31 cellular contexts compared by ENCODE assay signal in the genomic region with DNA sequence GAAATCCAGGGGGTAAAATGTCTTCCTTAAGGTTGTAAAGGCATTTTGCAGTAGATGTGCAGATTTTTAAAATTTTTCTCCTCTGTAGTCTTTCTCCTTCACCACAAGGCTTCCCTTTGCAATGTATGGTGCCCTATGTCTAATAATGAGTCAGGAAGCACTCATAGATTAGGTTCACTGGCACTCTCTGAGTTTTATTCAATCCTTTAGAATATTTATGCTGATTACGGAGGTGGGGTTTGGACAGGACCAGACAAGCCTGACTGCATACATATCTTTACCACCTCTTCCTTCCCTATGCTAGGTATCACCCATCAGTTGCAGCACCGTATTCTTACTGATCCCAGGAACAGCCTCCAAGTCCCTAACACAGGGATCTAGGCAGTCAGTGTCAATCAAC.
"Had no signal": no experiment of that assay in that cellular context is flagged by ENCODE, and none has a peak within 500 bp of the region (broad histone marks: within the 10 kb centered on the region; RNA-seq: fewer than 3 reads in every experiment).

No MANE protein-coding gene starts in this region.

- H3K36me3 ChIP-seq: Peyer's patch had no signal

- H3K9me3 Mint-ChIP-seq: activated B cell treated with CpG ODN at 0.5 μM for 24 hours; activated CD4-positive, alpha-beta T cell treated with anti-CD3 and anti-CD28 coated beads, Interleukin-2, amount 10 ng/mL, durations not matched to agents 24 days and 14 days; activated naive CD4-positive, alpha-beta T cell treated with anti-CD3 and anti-CD28 coated beads, Interleukin-2, amount 50 U/mL, for 24 hours; activated T-cell treated with anti-CD3 and anti-CD28 coated beads, Interleukin-2, amount 50 U/mL, for 24 hours; activated T-helper 1 cell treated with anti-CD3 and anti-CD28 coated beads, Interleukin-12 subunit alpha, Interleukin-12 subunit beta, Interleukin-2, Interleukin-4 antibody, amounts not matched to agents 30 ng/mL and 10 ng/mL and 1 ng/mL, durations not matched to agents 14 hours and 24 hours and 36 hours; central memory CD8-positive, alpha-beta T cell; IgD-negative memory B cell; T-cell had no signal

- H3K27ac Mint-ChIP-seq: activated B cell treated with CpG ODN at 0.5 μM for 24 hours; activated CD4-positive, alpha-beta T cell treated with anti-CD3 and anti-CD28 coated beads, Interleukin-2, amount 10 ng/mL, durations not matched to agents 24 days and 14 days; activated CD8-positive, alpha-beta memory T cell treated with anti-CD3 and anti-CD28 coated beads, Interleukin-2, amount 10 ng/mL, durations not matched to agents 7 days and 5 days; activated naive CD4-positive, alpha-beta T cell treated with anti-CD3 and anti-CD28 coated beads, Interleukin-2, amount 50 U/mL, for 24 hours; activated T-cell treated with anti-CD3 and anti-CD28 coated beads, Interleukin-2, amount 50 U/mL, for 24 hours; activated T-helper 1 cell treated with anti-CD3 and anti-CD28 coated beads, Interleukin-12 subunit alpha, Interleukin-12 subunit beta, Interleukin-2, Interleukin-4 antibody, amounts not matched to agents 30 ng/mL and 10 ng/mL and 1 ng/mL, durations not matched to agents 14 hours and 24 hours and 36 hours; IgD-negative memory B cell; T-cell had no signal

- H3K4me1 Mint-ChIP-seq: activated B cell treated with CpG ODN at 0.5 μM for 24 hours; activated CD4-positive, alpha-beta T cell treated with anti-CD3 and anti-CD28 coated beads, Interleukin-2, amount 10 ng/mL, durations not matched to agents 24 days and 14 days; activated CD8-positive, alpha-beta memory T cell treated with anti-CD3 and anti-CD28 coated beads, Interleukin-2, amount 10 ng/mL, durations not matched to agents 7 days and 5 days; activated naive CD4-positive, alpha-beta T cell treated with anti-CD3 and anti-CD28 coated beads, Interleukin-2, amount 50 U/mL, for 24 hours; central memory CD8-positive, alpha-beta T cell; IgD-negative memory B cell; T-cell had no signal

- H3K4me1 ChIP-seq: Peyer's patch had no signal

- ATAC-seq: activated CD8-positive, alpha-beta memory T cell treated with anti-CD3 and anti-CD28 coated beads, Interleukin-2, amount 10 ng/mL, durations not matched to agents 7 days and 5 days; T-cell had no signal

- H3K4me3 Mint-ChIP-seq: activated B cell treated with CpG ODN at 0.5 μM for 24 hours; activated CD4-positive, alpha-beta T cell treated with anti-CD3 and anti-CD28 coated beads, Interleukin-2, amount 10 ng/mL, durations not matched to agents 24 days and 14 days; activated CD8-positive, alpha-beta memory T cell treated with anti-CD3 and anti-CD28 coated beads, Interleukin-2, amount 10 ng/mL, durations not matched to agents 7 days and 5 days; activated naive CD4-positive, alpha-beta T cell treated with anti-CD3 and anti-CD28 coated beads, Interleukin-2, amount 50 U/mL, for 24 hours; activated T-cell treated with anti-CD3 and anti-CD28 coated beads, Interleukin-2, amount 50 U/mL, for 24 hours; activated T-helper 1 cell treated with anti-CD3 and anti-CD28 coated beads, Interleukin-12 subunit alpha, Interleukin-12 subunit beta, Interleukin-2, Interleukin-4 antibody, amounts not matched to agents 30 ng/mL and 10 ng/mL and 1 ng/mL, durations not matched to agents 14 hours and 24 hours and 36 hours; central memory CD8-positive, alpha-beta T cell; IgD-negative memory B cell; T-cell had no signal

- H3K27ac ChIP-seq: Peyer's patch had no signal

- H3K36me3 Mint-ChIP-seq: activated CD8-positive, alpha-beta memory T cell treated with anti-CD3 and anti-CD28 coated beads, Interleukin-2, amount 10 ng/mL, durations not matched to agents 7 days and 5 days; activated naive CD4-positive, alpha-beta T cell treated with anti-CD3 and anti-CD28 coated beads, Interleukin-2, amount 50 U/mL, for 24 hours; IgD-negative memory B cell; T-cell had no signal

- FAIRE-seq: TTC549 had no signal

- H3K27me3 ChIP-seq: Peyer's patch had no signal

- DNase-seq: activated B cell treated with CpG ODN at 0.5 μM for 24 hours; activated CD4-positive, alpha-beta T cell treated with anti-CD3 and anti-CD28 coated beads for 1 hour; activated CD4-positive, alpha-beta T cell treated with anti-CD3 and anti-CD28 coated beads, Interleukin-2, amount 10 ng/mL, durations not matched to agents 24 days and 14 days; activated CD4-positive, alpha-beta T cell treated with anti-CD3 and anti-CD28 coated beads, Interleukin-2, amount 50 U/mL, for 48 hours; activated CD8-positive, alpha-beta memory T cell treated with anti-CD3 and anti-CD28 coated beads, Interleukin-2, amount 10 ng/mL, durations not matched to agents 7 days and 5 days; activated effector memory CD4-positive, alpha-beta T cell treated with Interleukin-2 at 50 U/mL for 16 hours; activated naive CD4-positive, alpha-beta T cell; activated T-cell treated with anti-CD3 and anti-CD28 coated beads, Interleukin-2, amount 50 U/mL, for 24 hours; aorta; KG1; NCI-H1092; NCI-H1417 treated with DMSO at 0.1 percent for 48 hours; NCI-H1694; NCI-H2029; NCI-H2107; NCI-H2171 treated with DMSO at 0.1 percent for 48 hours; NCI-H446; NCI-H524; NCI-H774; NK-92 treated with Interleukin-12 subunit alpha and Interleukin-12 subunit beta, amount 100 ng/mL, for 24 hours; OCI-M1; Peyer's patch; SIG-M5; T-cell; T-helper 2 cell; T1000 had no signal

- H3K9me3 ChIP-seq: Peyer's patch had no signal

- H3K4me3 ChIP-seq: Peyer's patch had no signal
